Comparison of ENCODE assay signal across 13 cellular contexts in the genomic region with DNA sequence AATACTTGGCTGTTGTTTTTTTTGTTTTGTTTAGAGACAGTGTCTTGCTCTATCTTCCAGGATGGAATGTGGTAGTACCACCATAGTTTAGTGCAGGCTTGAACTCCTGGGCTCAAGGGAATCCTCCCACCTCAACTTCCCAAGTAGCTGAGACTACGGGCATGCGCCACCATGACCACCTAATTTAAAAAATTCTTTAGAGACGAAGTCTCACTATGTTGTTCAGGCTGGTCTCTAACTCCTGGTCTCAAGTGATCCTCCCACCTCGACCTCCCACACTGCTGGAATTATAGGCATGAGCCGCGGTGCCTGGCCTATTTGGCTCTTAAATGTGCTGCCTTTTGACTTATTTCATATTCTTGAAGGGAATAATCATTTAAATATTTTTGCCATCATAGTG.
"Had no signal": no experiment of that assay in that cellular context is flagged by ENCODE, and none has a peak within 500 bp of the region (broad histone marks: within the 10 kb centered on the region; RNA-seq: fewer than 3 reads in every experiment).

No MANE protein-coding gene starts in this region.

- H3K4me3 ChIP-seq: adrenal gland, lung, mucosa of descending colon, pancreas, stomach, thoracic aorta had no signal

- ATAC-seq: mucosa of descending colon; natural killer cell treated with Interleukin-12 subunit alpha and Interleukin-12 subunit beta and Interleukin-15 and Interleukin-18, amount 100 ng/mL, for 72 hours; pancreas had no signal

- H3K36me3 ChIP-seq: adrenal gland, pancreas, stomach, thoracic aorta had no signal

- H3K9me3 ChIP-seq: adrenal gland, mucosa of descending colon, pancreas, stomach, thoracic aorta had no signal

- H3K4me1 ChIP-seq: stomach had no signal

- H3K27me3 ChIP-seq: adrenal gland, pancreas, stomach had no signal

- DNase-seq: activated B cell treated with CpG ODN at 0.5 μM for 24 hours; activated CD4-positive, alpha-beta T cell treated with anti-CD3 and anti-CD28 coated beads, Interleukin-2, amount 10 ng/mL, durations not matched to agents 24 days and 14 days; activated CD8-positive, alpha-beta memory T cell treated with anti-CD3 and anti-CD28 coated beads for 24 hours; activated naive CD4-positive, alpha-beta T cell treated with anti-CD3 and anti-CD28 coated beads, Interleukin-2, amount 50 U/mL, for 16 hours; central memory CD4-positive, alpha-beta T cell; effector memory CD4-positive, alpha-beta T cell; mucosa of descending colon; pancreas; stomach had no signal

- H3K27ac ChIP-seq: adrenal gland, pancreas, stomach, thoracic aorta had no signal
